ENCODE assay signal across 1 cellular context in genomic region chr1:10612446-10613160, GRCh38.
TF ChIP-seq lines count a peak whose summit lies in the region.

No MANE protein-coding gene starts in this region.

TF ChIP-seq in H1, 55 proteins besides CTCF, POLR2A, EP300 and RAD21:
- TF ChIP-seq CHD7 (IDR thresholded peaks at IDR 0.05; ENCODE audit: insufficient replicate concordance, low read length) (no peak), HDAC2 (IDR thresholded peaks at IDR 0.05; ENCODE audit: borderline replicate concordance in 1 of 2, low read depth in 2 of 2, low read length in 2 of 2) (no peak), GABPA (IDR thresholded peaks at IDR 0.05; ENCODE audit: borderline replicate concordance, insufficient read depth, low read length) (no peak), ZNF274 (IDR thresholded peaks at IDR 0.05; ENCODE audit: borderline replicate concordance, extremely low read depth, low read length) (no peak), TEAD4 (IDR thresholded peaks at IDR 0.05; ENCODE audit: low read depth, low read length) (no peak), NRF1 (IDR thresholded peaks at IDR 0.05; ENCODE audit: low read depth, low read length) (no peak), RFX5 (IDR thresholded peaks at IDR 0.05; ENCODE audit: borderline replicate concordance, low read depth, low read length) (no peak), EGR1 (IDR thresholded peaks at IDR 0.05; ENCODE audit: borderline replicate concordance, low read depth, low read length) (no peak), BRCA1 (IDR thresholded peaks at IDR 0.05; ENCODE audit: low read depth, low read length) (no peak), POU5F1 (IDR thresholded peaks at IDR 0.05; ENCODE audit: low read depth, low read length) (no peak), MAFK (IDR thresholded peaks at IDR 0.05; ENCODE audit: low read depth, low read length) (no peak), YY1 (IDR thresholded peaks at IDR 0.05; ENCODE audit: low read depth, low read length) (no peak), BCL11A (IDR thresholded peaks at IDR 0.05; ENCODE audit: low read depth in 2 of 2, low read length in 2 of 2) (no peak), E2F6 (IDR thresholded peaks at IDR 0.05) (no peak), SP1 (IDR thresholded peaks at IDR 0.05; ENCODE audit: low read depth, low read length) (no peak), CEBPB (IDR thresholded peaks at IDR 0.05; ENCODE audit: low read depth, low read length) (no peak), JUND (IDR thresholded peaks at IDR 0.05; ENCODE audit: low read length) (no peak), BACH1 (IDR thresholded peaks at IDR 0.05; ENCODE audit: low read length) (no peak), RXRA (IDR thresholded peaks at IDR 0.05; ENCODE audit: insufficient read depth, low read depth, low read length) (no peak), JUN (IDR thresholded peaks at IDR 0.05; ENCODE audit: low read depth, low read length) (no peak)
